8 cellular contexts compared by ENCODE assay signal in the genomic region with DNA sequence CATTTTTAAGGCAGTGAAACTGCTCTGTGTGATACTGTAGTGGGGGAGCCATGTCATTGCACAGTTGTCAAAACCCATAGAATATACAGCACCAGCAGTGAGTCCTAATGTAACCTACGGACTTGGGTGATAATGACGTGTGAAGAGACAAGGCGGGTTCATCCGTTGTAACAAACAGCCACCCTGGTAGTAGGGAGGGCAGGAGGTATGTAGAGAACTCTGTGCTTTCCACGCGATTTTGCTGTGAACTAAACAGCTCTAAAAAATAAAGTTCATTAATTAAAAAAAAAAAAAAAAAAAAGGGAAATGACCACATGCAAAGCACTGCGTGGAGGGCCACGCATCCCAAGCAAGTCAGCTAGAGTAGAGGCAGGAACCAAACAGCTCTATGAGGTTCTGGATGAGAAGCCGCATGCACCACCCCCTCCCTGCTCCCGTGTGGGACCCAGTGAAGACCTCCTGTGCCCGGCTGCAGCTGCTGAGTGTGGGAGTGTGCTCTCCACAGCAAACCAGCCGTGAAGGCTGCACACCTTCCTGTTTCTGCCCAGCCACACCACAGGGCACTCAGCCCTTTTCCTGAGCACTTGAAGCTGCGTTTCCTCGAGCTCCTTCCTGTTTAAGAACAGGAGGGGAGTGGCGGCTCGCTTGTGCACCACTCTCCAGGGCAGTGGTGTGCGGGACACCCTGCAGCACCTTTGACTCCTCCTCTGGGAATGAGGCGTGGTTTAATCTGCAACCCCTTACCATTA.
DNase-seq lines count a peak whose midpoint lies in the region; ATAC-seq and TF ChIP-seq lines count a peak whose summit lies in the region.

No MANE protein-coding gene starts in this region.

- no peak for TF ChIP-seq CTCF in GM10266 (IDR thresholded peaks at IDR 0.05; ENCODE audit: control insufficient read depth, insufficient read depth, low read depth, missing control alignments)

- DNase-seq in DMS53 treated with DMSO at 0.1 percent for 48 hours (lab: John Stamatoyannopoulos, UW; ENCODE audit: unreplicated experiment) (peak; percentile 83), MV-4-11 (lab: John Stamatoyannopoulos, UW) (peak; percentile 87), lung microvascular endothelial cell (ENCODE audit: low read depth in 2 of 2) (peak; percentile 42 to 65), G401 (ENCODE audit: low spot score) (no peak), GM10266 (ENCODE audit: extremely low spot score) (no peak)
- DNase-seq in activated CD8-positive, alpha-beta memory T cell treated with anti-CD3 and anti-CD28 coated beads, Interleukin-2, amount 50 U/mL, for 4 hours = peak; percentile 26

- in situ Hi-C loops in G401 (cut with HindIII; ENCODE audit: low sequenced_read_pairs) = no loop called here

- peak; percentile 42 for ATAC-seq in GM21515 (IDR thresholded peaks at IDR 0.05; ENCODE audit: unreplicated experiment)
- ATAC-seq in HG03280 (IDR thresholded peaks at IDR 0.05; ENCODE audit: unreplicated experiment) = no peak

Comparison
In these comparisons a context has a peak if more than half of its experiments do, and no peak if none do; other contexts are left out.
1. DNase-seq: peak in DMS53 treated with DMSO at 0.1 percent for 48 hours (single experiment), MV-4-11 (single experiment), activated CD8-positive, alpha-beta memory T cell treated with anti-CD3 and anti-CD28 coated beads, Interleukin-2, amount 50 U/mL, for 4 hours (single experiment) and lung microvascular endothelial cell (2 of 2); none in G401 (single experiment) and GM10266 (single experiment).